In genomic region chr19:44723952-44724319, GRCh38 we compare ENCODE assay signal across 8 cellular contexts.
A peak's percentile ranks its signal among the peaks of the same experiment; 100 is the strongest.
DNase-seq lines count a peak whose midpoint lies in the region; TF ChIP-seq lines count a peak whose summit lies in the region.

No MANE protein-coding gene starts in this region.

- H3K9me3 ChIP-seq in OCI-LY1 (ENCODE audit: low read length) (no peaks in the 10 kb centered on the region), muscle layer of duodenum (ENCODE audit: control insufficient read depth in 1 of 2, low read length in 2 of 2) (no peaks in the 10 kb centered on the region)

- H3K4me1 ChIP-seq in OCI-LY1 (ENCODE audit: insufficient read depth, low read length, severe bottlenecking) = peaks cover 12% of the 10 kb centered on the region
- H3K4me1 ChIP-seq in muscle layer of duodenum (ENCODE audit: control insufficient read depth in 1 of 2, insufficient read depth in 2 of 2, low read length in 2 of 2) = peaks cover 13 to 20% of the 10 kb centered on the region in 2 donors

- H3K9me2 ChIP-seq in OCI-LY1 (ENCODE audit: low read depth, low read length) = no peaks in the 10 kb centered on the region

- no peak overlapping the region for H3K4me2 ChIP-seq in OCI-LY1 (ENCODE audit: low read length)

- H3F3A ChIP-seq in OCI-LY1 (ENCODE audit: insufficient read depth, low read length) = no peaks in the 10 kb centered on the region

- TF ChIP-seq CTCF in GM12874 (IDR thresholded peaks at IDR 0.05; ENCODE audit: insufficient read depth, low read depth, low read length) = peak; percentile 99
- peak; percentile 97 for TF ChIP-seq CTCF in OCI-LY1 (IDR thresholded peaks at IDR 0.05; ENCODE audit: low read length)

- DNase-seq in HK-2 (ENCODE audit: unreplicated experiment) = peak; percentile 83
- peak; percentile 63 for DNase-seq in activated T-cell treated with anti-CD3 and anti-CD28 coated beads for 1 hour (ENCODE audit: low read depth)
- no peak for DNase-seq in epithelial cell of prostate (ENCODE audit: low read depth, low spot score)
- peak; percentile 56 to 58 for DNase-seq in stimulated activated CD8-positive, alpha-beta memory T cell treated with anti-CD3 and anti-CD28 coated beads, Interleukin-4, amount 100 ng/mL, for 4 hours (ENCODE audit: low read depth in 2 of 2, low spot score in 1 of 2)
- DNase-seq in cortex of kidney (lab: John Stamatoyannopoulos, UW) = no peak

- no peaks in the 10 kb centered on the region for H3K27me3 ChIP-seq in OCI-LY1 (ENCODE audit: insufficient read depth, low read length)
- no peaks in the 10 kb centered on the region for H3K27me3 ChIP-seq in muscle layer of duodenum (ENCODE audit: low read depth, low read length)

- H3K9ac ChIP-seq in OCI-LY1 (ENCODE audit: low read length) = no peak overlapping the region

- H3K4me3 ChIP-seq in OCI-LY1 (ENCODE audit: low read depth, low read length, poor library complexity, severe bottlenecking) (no peak overlapping the region), muscle layer of duodenum (ENCODE audit: low read depth in 1 of 2, low read length in 2 of 2) (peak overlapping the region in 1 of 2 donors; percentile 8)

- no peaks in the 10 kb centered on the region for H3K79me2 ChIP-seq in OCI-LY1 (ENCODE audit: insufficient read depth, low read length)

- no peak overlapping the region for H3K27ac ChIP-seq in OCI-LY1 (ENCODE audit: low read depth, low read length, poor library complexity, severe bottlenecking)
- H3K27ac ChIP-seq in epithelial cell of prostate = peak overlapping the region; percentile 52
- peak overlapping the region; percentile 64 for H3K27ac ChIP-seq in muscle layer of duodenum (ENCODE audit: low read length)

- no peak overlapping the region for H2AFZ ChIP-seq in OCI-LY1 (ENCODE audit: low read length)

- H3K36me3 ChIP-seq in OCI-LY1 (ENCODE audit: insufficient read depth, low read length) (no peaks in the 10 kb centered on the region), muscle layer of duodenum (ENCODE audit: control insufficient read depth in 1 of 2, insufficient read depth in 2 of 2, low read length in 2 of 2) (no peaks in the 10 kb centered on the region)

- H4K20me1 ChIP-seq in OCI-LY1 (ENCODE audit: insufficient read depth, low read length) = no peaks in the 10 kb centered on the region

Comparison
In these comparisons a context has a peak if more than half of its experiments do, and no peak if none do; other contexts are left out.
1. DNase-seq: peak in HK-2 (single experiment), activated T-cell treated with anti-CD3 and anti-CD28 coated beads for 1 hour (single experiment) and stimulated activated CD8-positive, alpha-beta memory T cell treated with anti-CD3 and anti-CD28 coated beads, Interleukin-4, amount 100 ng/mL, for 4 hours (2 of 2); none in epithelial cell of prostate (single experiment) and cortex of kidney (single experiment).